In the genomic region with DNA sequence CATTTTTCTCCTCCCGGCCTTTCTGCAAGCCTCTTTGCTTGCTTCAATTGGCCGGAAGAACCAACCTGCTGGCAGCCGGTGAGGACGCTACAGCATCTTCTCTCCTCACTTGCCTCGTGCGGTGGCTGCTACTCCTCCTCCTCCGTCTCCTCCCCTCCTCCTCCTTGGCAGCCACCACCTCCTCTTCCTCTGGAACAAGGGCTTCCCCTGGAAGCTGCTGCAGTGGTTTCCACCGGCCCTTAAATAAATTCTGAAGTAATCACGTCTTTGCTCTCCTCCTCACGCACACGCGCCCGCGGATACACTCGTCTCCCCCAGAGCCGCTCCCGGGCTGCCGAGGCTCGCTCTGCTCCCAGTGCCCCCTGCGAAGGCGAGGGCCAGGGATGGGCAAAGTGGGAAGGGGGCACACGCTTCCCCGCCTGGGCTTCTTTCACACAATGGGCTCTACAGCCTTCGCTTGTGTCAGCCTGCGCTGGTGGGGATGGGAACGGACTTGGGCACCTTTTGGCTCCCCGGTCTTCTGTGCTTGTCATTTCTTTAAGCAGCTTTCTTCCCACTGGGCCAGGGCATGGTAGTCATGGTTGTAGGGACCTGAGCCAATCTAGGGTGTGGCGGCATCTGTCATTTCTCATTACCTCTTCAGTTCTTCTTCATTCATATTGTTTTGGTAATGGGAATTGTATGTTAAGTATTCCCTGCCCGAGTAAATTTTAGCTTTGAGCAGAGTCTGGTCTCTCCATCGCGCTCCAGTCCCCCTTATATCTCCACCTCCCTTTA, we compare ENCODE assay signal across 8 cellular contexts. TPM values are rescaled to one million over a fixed set of nuclear protein-coding genes. Genes with fewer than 3 reads are reported as not detected.
DNase-seq lines count a peak whose midpoint lies in the region; ATAC-seq and TF ChIP-seq lines count a peak whose summit lies in the region.

A gene (minus strand): TSS at position 136 of the 777 bp plus-strand sequence.

- no peak for ATAC-seq in GM21528 (IDR thresholded peaks at IDR 0.05; ENCODE audit: low FRiP score, unreplicated experiment)

- H2AFZ ChIP-seq in Karpas-422 (ENCODE audit: low read length): no peak within 1 kb of the TSS

- no peak within 1 kb of the TSS for H3K9ac ChIP-seq in Karpas-422 (ENCODE audit: low read length)

- H3K36me3 ChIP-seq in right atrium auricular region: no peaks in the 10 kb centered on the region
- H3K36me3 ChIP-seq in Karpas-422 (ENCODE audit: insufficient read depth, low read length): no peaks in the 10 kb centered on the region

- no peaks in the 10 kb centered on the region for H3K27me3 ChIP-seq in right atrium auricular region
- H3K27me3 ChIP-seq in Karpas-422 (ENCODE audit: low read length): no peaks in the 10 kb centered on the region

- peak within 1 kb of the TSS; percentile 36 to 49 for H3K4me3 ChIP-seq in right atrium auricular region
- H3K4me3 ChIP-seq in Karpas-422 (ENCODE audit: low read length): no peak within 1 kb of the TSS

- H3K27ac ChIP-seq in right atrium auricular region (no peak within 1 kb of the TSS), Karpas-422 (ENCODE audit: low read length) (no peak within 1 kb of the TSS)

- H4K20me1 ChIP-seq in Karpas-422 (ENCODE audit: insufficient read depth, low read depth, low read length): no peaks in the 10 kb centered on the region

- no peaks in the 10 kb centered on the region for H3K79me2 ChIP-seq in Karpas-422 (ENCODE audit: low read length)

- no peaks in the 10 kb centered on the region for H3K9me2 ChIP-seq in Karpas-422 (replicated peaks; ENCODE audit: insufficient read depth, low read length)

- H3K4me2 ChIP-seq in Karpas-422 (ENCODE audit: low read depth, low read length, poor library complexity, severe bottlenecking): no peak within 1 kb of the TSS

- no peak for TF ChIP-seq CTCF in right atrium auricular region (IDR thresholded peaks at IDR 0.05)

- peak; percentile 13 for DNase-seq in DMS79 (lab: John Stamatoyannopoulos, UW)
- DNase-seq in NCI-H2107 treated with DMSO at 0.1 percent for 48 hours (lab: John Stamatoyannopoulos, UW; ENCODE audit: unreplicated experiment): peak; percentile 67
- peak; percentile 2 for DNase-seq in amniotic epithelial cell (ENCODE audit: low read depth)
- no peak for DNase-seq in right atrium auricular region (ENCODE audit: low spot score)
- peak; percentile 55 for DNase-seq in pons (ENCODE audit: low spot score)
- no peak for DNase-seq in CD1c-positive myeloid dendritic cell (ENCODE audit: extremely low spot score)
- no peak for DNase-seq in Karpas-422

- H3K9me3 ChIP-seq in right atrium auricular region: no peaks in the 10 kb centered on the region
- H3K9me3 ChIP-seq in Karpas-422 (ENCODE audit: low read length): no peaks in the 10 kb centered on the region

- H3K4me1 ChIP-seq in right atrium auricular region (peaks cover 0 to 16% of the 10 kb centered on the region in 2 donors), Karpas-422 (ENCODE audit: low read length) (no peaks in the 10 kb centered on the region)

RNA-seq across cellular contexts. Expression of the gene that starts here (rescaled TPM):
- total RNA-seq in right atrium auricular region: under 1 TPM; 0.20 to 0.48 TPM
- total RNA-seq in Karpas-422 (2014; rRNA removed; shearing (Covaris generic); ENCODE audit: low replicate concordance): not detected in 2 replicates

Comparison
In these comparisons a context has a peak if more than half of its experiments do, and no peak if none do; other contexts are left out.
1. DNase-seq: peak in DMS79 (single experiment), NCI-H2107 treated with DMSO at 0.1 percent for 48 hours (single experiment), amniotic epithelial cell (single experiment) and pons (single experiment); none in right atrium auricular region (single experiment), CD1c-positive myeloid dendritic cell (single experiment) and Karpas-422 (single experiment).